Comparison of ENCODE assay signal across 18 cellular contexts in the genomic region with DNA sequence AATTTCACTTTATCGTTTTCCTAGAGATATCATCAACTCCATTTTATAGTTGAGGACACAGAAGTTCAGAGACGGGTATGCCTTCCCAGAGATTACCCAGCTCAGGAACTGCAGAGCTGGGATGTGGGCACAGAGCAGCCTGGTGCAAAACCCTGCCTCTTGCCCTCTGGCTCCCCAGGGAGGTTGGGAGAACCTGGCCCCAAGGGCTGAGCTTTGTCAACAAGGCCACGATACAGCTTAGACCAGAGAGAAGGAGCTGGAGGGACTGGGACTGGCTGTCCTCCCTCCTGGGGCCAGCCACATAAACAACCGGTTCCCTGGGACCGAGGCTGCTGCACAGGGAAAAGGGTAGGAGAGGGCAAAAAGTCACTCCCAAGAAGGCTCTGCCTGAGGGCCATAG. TPM values are rescaled to one million over a fixed set of nuclear protein-coding genes. Genes with fewer than 3 reads are reported as not detected.
A peak's percentile ranks its signal among the peaks of the same experiment; 100 is the strongest.
DNase-seq lines count a peak whose midpoint lies in the region; ATAC-seq and TF ChIP-seq lines count a peak whose summit lies in the region.
"Had no signal": no experiment of that assay in that cellular context is flagged by ENCODE, and none has a peak within 500 bp of the region (broad histone marks: within the 10 kb centered on the region; RNA-seq: fewer than 3 reads in every experiment).

No MANE protein-coding gene starts in this region.

- H2AFZ ChIP-seq in KMS-11 (ENCODE audit: low read depth), result no peak overlapping the region
- H2AFZ ChIP-seq in osteoblast (ENCODE audit: low read length), result no peak overlapping the region
- H2AFZ ChIP-seq: GM23248 had no signal

- H3K9me3 Mint-ChIP-seq in dendritic cell treated with granulocyte-macrophage colony-stimulating factor and Interleukin-4, amounts not matched to agents 40 ng/mL and 50 ng/mL, for 4 days, result no peaks in the 10 kb centered on the region

- no peak overlapping the region for H3K4me3 Mint-ChIP-seq in dendritic cell treated with granulocyte-macrophage colony-stimulating factor and Interleukin-4, amounts not matched to agents 40 ng/mL and 50 ng/mL, for 4 days

- H3K79me2 ChIP-seq in KMS-11 (ENCODE audit: insufficient read depth, low read depth) (peaks cover 25% of the 10 kb centered on the region; the same call in 1 of the 2 replicates), osteoblast (ENCODE audit: insufficient read depth, low read length) (no peaks in the 10 kb centered on the region)

- H3K4me2 ChIP-seq in KMS-11 (no peak overlapping the region; the same call in 1 of the 2 replicates), osteoblast (ENCODE audit: insufficient read depth, low read length) (no peak overlapping the region)

- no peaks in the 10 kb centered on the region for H3K9me3 ChIP-seq in osteoblast (ENCODE audit: low read depth, low read length)

- intact Hi-C loops in dendritic cell treated with granulocyte-macrophage colony-stimulating factor and Interleukin-4, amounts not matched to agents 40 ng/mL and 50 ng/mL, for 4 days (cut with micrococcal nuclease), result no loop called here

- H3K4me3 ChIP-seq in KMS-11 (IDR thresholded peaks at IDR 0.05; ENCODE audit: insufficient read depth, low read depth, low read length) (no peak overlapping the region), osteoblast (ENCODE audit: insufficient read depth, low read length) (no peak overlapping the region)
- H3K4me3 ChIP-seq: GM23248, SK-N-MC had no signal

- peak; percentile 81 for DNase-seq in osteoblast (ENCODE audit: insufficient read length, low spot score, missing footprints)
- no peak for DNase-seq in NCI-H187 treated with DMSO at 0.1 percent for 48 hours (lab: John Stamatoyannopoulos, UW)
- no peak for DNase-seq in DMS153 (lab: John Stamatoyannopoulos, UW)
- DNase-seq in AG08395 (ENCODE audit: low spot score), result no peak
- DNase-seq: ACHN, AML-193, GDM1, NCI-H1105 treated with DMSO at 0.1 percent for 48 hours, NCI-H1694, NCI-H2107, NCI-H510A, NCI-H82, SHP77 had no signal

- H3K27me3 ChIP-seq in KMS-11 (ENCODE audit: insufficient read depth, low read depth) (no peaks in the 10 kb centered on the region), osteoblast (ENCODE audit: insufficient read depth, low read length) (peaks cover 45% of the 10 kb centered on the region)

- H3K27ac ChIP-seq in KMS-11, result peak overlapping the region; percentile 78; the same call in 1 of the 2 replicates
- H3K27ac ChIP-seq in osteoblast (ENCODE audit: low read depth, low read length), result no peak overlapping the region
- H3K27ac ChIP-seq: GM23248, SK-N-MC had no signal

- H4K20me1 ChIP-seq in KMS-11 (ENCODE audit: insufficient read depth), result no peaks in the 10 kb centered on the region
- no peaks in the 10 kb centered on the region for H4K20me1 ChIP-seq in osteoblast (ENCODE audit: insufficient read depth, low read length)

- H3K4me1 Mint-ChIP-seq in dendritic cell treated with granulocyte-macrophage colony-stimulating factor and Interleukin-4, amounts not matched to agents 40 ng/mL and 50 ng/mL, for 4 days (ENCODE audit: low read depth), result peaks cover 41% of the 10 kb centered on the region

- H3K27ac Mint-ChIP-seq in dendritic cell treated with granulocyte-macrophage colony-stimulating factor and Interleukin-4, amounts not matched to agents 40 ng/mL and 50 ng/mL, for 4 days, result peak overlapping the region; percentile 45

- TF ChIP-seq CTCF in KMS-11 (conservative IDR thresholded peaks at IDR 0.05; ENCODE audit: low read depth, low read length) (no peak), osteoblast (IDR thresholded peaks at IDR 0.05; ENCODE audit: extremely low read depth, low read depth, low read length) (no peak)

- no peaks in the 10 kb centered on the region for H3K36me3 Mint-ChIP-seq in dendritic cell treated with granulocyte-macrophage colony-stimulating factor and Interleukin-4, amounts not matched to agents 40 ng/mL and 50 ng/mL, for 4 days (ENCODE audit: low read depth)

- ATAC-seq in HG03139 (IDR thresholded peaks at IDR 0.05; ENCODE audit: unreplicated experiment), result no peak

- H3K27me3 Mint-ChIP-seq in dendritic cell treated with granulocyte-macrophage colony-stimulating factor and Interleukin-4, amounts not matched to agents 40 ng/mL and 50 ng/mL, for 4 days, result peaks cover 15% of the 10 kb centered on the region

- no peak overlapping the region; the same call in 1 of the 2 replicates for H3K9ac ChIP-seq in KMS-11
- H3K9ac ChIP-seq: GM23248 had no signal

- no peaks in the 10 kb centered on the region for H3K36me3 ChIP-seq in KMS-11 (ENCODE audit: insufficient read depth)
- H3K36me3 ChIP-seq in osteoblast (ENCODE audit: insufficient read depth, low read length), result no peaks in the 10 kb centered on the region

- peaks cover 45% of the 10 kb centered on the region for H3K4me1 ChIP-seq in KMS-11 (ENCODE audit: low read depth, poor library complexity, severe bottlenecking)
- no peaks in the 10 kb centered on the region for H3K4me1 ChIP-seq in osteoblast (ENCODE audit: insufficient read depth, low read length)

RNA-seq across cellular contexts. Expression of a gene that starts 3.8 kb away (rescaled TPM):
- 3.5 and 6.2 TPM in 2 replicates for total RNA-seq in osteoblast
- total RNA-seq: GM23248 had no signal

RNA-seq across cellular contexts. Expression of a gene that starts 29.8 kb away (rescaled TPM):
- 24.2 TPM in 2 replicates for total RNA-seq in osteoblast
